15 cellular contexts compared by ENCODE assay signal in the genomic region with DNA sequence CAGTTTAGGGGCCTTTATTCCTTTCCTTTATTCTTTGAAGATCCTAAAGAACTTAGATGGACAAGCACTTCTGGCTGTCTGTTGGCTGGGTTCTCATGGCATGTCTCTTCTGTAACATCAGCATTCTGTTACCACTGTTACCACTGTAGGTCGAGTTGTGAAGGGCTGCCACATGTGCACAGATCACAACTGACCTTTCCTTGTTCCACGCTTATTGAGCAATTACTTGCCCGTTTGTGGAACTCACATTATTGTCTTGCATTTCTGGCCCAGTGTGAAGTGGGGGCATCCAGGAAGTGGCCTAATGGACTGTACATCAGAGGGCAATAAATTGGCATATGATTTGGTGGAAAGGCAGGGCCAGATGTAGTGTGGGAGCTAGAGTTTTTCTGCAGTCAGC. TPM values are rescaled to one million over a fixed set of nuclear protein-coding genes. Genes with fewer than 3 reads are reported as not detected.
DNase-seq lines count a peak whose midpoint lies in the region; ATAC-seq, FAIRE-seq and TF ChIP-seq lines count a peak whose summit lies in the region.
"Had no signal": no experiment of that assay in that cellular context is flagged by ENCODE, and none has a peak within 500 bp of the region (broad histone marks: within the 10 kb centered on the region; RNA-seq: fewer than 3 reads in every experiment).

No MANE protein-coding gene starts in this region.

- no peaks in the 10 kb centered on the region for H3K27me3 Mint-ChIP-seq in activated CD4-positive, alpha-beta T cell treated with anti-CD3 and anti-CD28 coated beads, Interleukin-2, amount 10 ng/mL, durations not matched to agents 24 days and 14 days
- H3K27me3 Mint-ChIP-seq in osteocyte (ENCODE audit: unreplicated experiment) = no peaks in the 10 kb centered on the region

- H3K4me1 Mint-ChIP-seq in activated CD4-positive, alpha-beta T cell treated with anti-CD3 and anti-CD28 coated beads, Interleukin-2, amount 10 ng/mL, durations not matched to agents 24 days and 14 days = peaks cover 30% of the 10 kb centered on the region
- H3K4me1 Mint-ChIP-seq in osteocyte (ENCODE audit: unreplicated experiment) = peaks cover 36% of the 10 kb centered on the region

- H3K27ac Mint-ChIP-seq in activated CD4-positive, alpha-beta T cell treated with anti-CD3 and anti-CD28 coated beads, Interleukin-2, amount 10 ng/mL, durations not matched to agents 24 days and 14 days = peak overlapping the region; percentile 88
- H3K27ac Mint-ChIP-seq in osteocyte (ENCODE audit: unreplicated experiment) = peak overlapping the region; percentile 72

- H3K9me3 Mint-ChIP-seq in activated CD4-positive, alpha-beta T cell treated with anti-CD3 and anti-CD28 coated beads, Interleukin-2, amount 10 ng/mL, durations not matched to agents 24 days and 14 days = no peaks in the 10 kb centered on the region
- H3K9me3 Mint-ChIP-seq in osteocyte (ENCODE audit: unreplicated experiment) = no peaks in the 10 kb centered on the region
- H3K9me3 Mint-ChIP-seq: neural crest cell had no signal

- FAIRE-seq in RCC 7860 (lab: Jason Lieb, UNC) = no peak
- FAIRE-seq: kidney had no signal

- no peak overlapping the region for H3K4me3 ChIP-seq in foreskin fibroblast (ENCODE audit: low read depth in 1 of 2, low read length in 2 of 2)
- H3K4me3 ChIP-seq: spleen had no signal

- intact Hi-C loops in activated CD4-positive, alpha-beta T cell treated with anti-CD3 and anti-CD28 coated beads, Interleukin-2, amount 10 ng/mL, durations not matched to agents 24 days and 14 days (cut with micrococcal nuclease) = loop anchor here (2.0 kb wide), 2 partner anchors 14 to 68 kb away; no protein-coding TSS in a partner anchor

- TF ChIP-seq CTCF in foreskin fibroblast (IDR thresholded peaks at IDR 0.05; ENCODE audit: low read depth, low read length) (no peak), osteocyte (IDR thresholded peaks at IDR 0.05) (no peak)

- peaks cover 18% of the 10 kb centered on the region for H3K36me3 Mint-ChIP-seq in activated CD4-positive, alpha-beta T cell treated with anti-CD3 and anti-CD28 coated beads, Interleukin-2, amount 10 ng/mL, durations not matched to agents 24 days and 14 days (ENCODE audit: low read depth)
- H3K36me3 Mint-ChIP-seq in osteocyte (ENCODE audit: unreplicated experiment) = peaks cover 9% of the 10 kb centered on the region

- ATAC-seq in GM19351 (IDR thresholded peaks at IDR 0.05; ENCODE audit: unreplicated experiment) = no peak
- ATAC-seq in GM21423 (IDR thresholded peaks at IDR 0.05; ENCODE audit: unreplicated experiment) = no peak

- no peak for DNase-seq in activated CD4-positive, alpha-beta T cell treated with anti-CD3 and anti-CD28 coated beads, Interleukin-2, amount 10 ng/mL, durations not matched to agents 24 days and 14 days
- DNase-seq in activated CD4-positive, alpha-beta T cell treated with anti-CD3 and anti-CD28 coated beads, Interleukin-2, amount 50 U/mL, for 4 hours = no peak
- DNase-seq in LHCN-M2 (ENCODE audit: low read depth) (peak; percentile 86), foreskin fibroblast (peak; percentile 62 to 68), osteocyte (ENCODE audit: extremely low spot score, unreplicated experiment) (no peak), RCC 7860 (ENCODE audit: low spot score) (no peak)
- DNase-seq: activated T-cell treated with anti-CD3 and anti-CD28 coated beads for 4 hours; effector CD8-positive, alpha-beta T cell; kidney; MM.1S; spleen had no signal

- no peak overlapping the region for H3K4me3 Mint-ChIP-seq in activated CD4-positive, alpha-beta T cell treated with anti-CD3 and anti-CD28 coated beads, Interleukin-2, amount 10 ng/mL, durations not matched to agents 24 days and 14 days
- H3K4me3 Mint-ChIP-seq in osteocyte (ENCODE audit: unreplicated experiment) = no peak overlapping the region
- H3K4me3 Mint-ChIP-seq: neural crest cell had no signal

RNA-seq across cellular contexts. Expression of a gene that starts 23.7 kb away (rescaled TPM):
- 45.2 and 47.7 TPM in 2 replicates for total RNA-seq in activated CD4-positive, alpha-beta T cell treated with anti-CD3 and anti-CD28 coated beads, Interleukin-2, amount 10 ng/mL, durations not matched to agents 24 days and 14 days
- total RNA-seq in LHCN-M2 (2014; rRNA removed) (43.9 and 45.1 TPM in 2 replicates), osteocyte (58.7 and 59.9 TPM in 2 replicates)
- 31.9 TPM for polyA plus RNA-seq in LHCN-M2 (2012)

RNA-seq across cellular contexts. Expression of a gene that starts 27.7 kb away (rescaled TPM):
- total RNA-seq in activated CD4-positive, alpha-beta T cell treated with anti-CD3 and anti-CD28 coated beads, Interleukin-2, amount 10 ng/mL, durations not matched to agents 24 days and 14 days = 0.54 and 0.86 TPM in 2 replicates
- total RNA-seq in LHCN-M2 (2014; rRNA removed) = 6.5 and 6.9 TPM in 2 replicates
- 0.45 TPM for polyA plus RNA-seq in LHCN-M2 (2012)
- total RNA-seq in osteocyte = 0.31 TPM in 1 of 2 replicates, not detected in the other
- total RNA-seq: A673, kidney, neural crest cell, spleen had no signal
- polyA plus RNA-seq: spleen had no signal

RNA-seq across cellular contexts. Expression of a gene that starts 42.9 kb away (rescaled TPM):
- 0.14 TPM in 1 of 2 replicates, not detected in the other for total RNA-seq in activated CD4-positive, alpha-beta T cell treated with anti-CD3 and anti-CD28 coated beads, Interleukin-2, amount 10 ng/mL, durations not matched to agents 24 days and 14 days
- total RNA-seq in LHCN-M2 (2014; rRNA removed) (4.9 and 6.4 TPM in 2 replicates), osteocyte (not detected in 2 replicates)
- polyA plus RNA-seq in LHCN-M2 (2012) = 0.32 TPM
- total RNA-seq: A673 had no signal

Comparison
In these comparisons a context has a peak if more than half of its experiments do, and no peak if none do; other contexts are left out.
1. DNase-seq: peak in LHCN-M2 (single experiment) and foreskin fibroblast (2 of 2); none in activated CD4-positive, alpha-beta T cell treated with anti-CD3 and anti-CD28 coated beads, Interleukin-2, amount 10 ng/mL, durations not matched to agents 24 days and 14 days (single experiment), activated CD4-positive, alpha-beta T cell treated with anti-CD3 and anti-CD28 coated beads, Interleukin-2, amount 50 U/mL, for 4 hours (0 of 2), osteocyte (single experiment) and RCC 7860 (single experiment).